In genomic region chr10:101816375-101816773, GRCh38 we compare ENCODE assay signal across 8 cellular contexts. TPM values are rescaled to one million over a fixed set of nuclear protein-coding genes. Genes with fewer than 3 reads are reported as not detected.
A peak's percentile ranks its signal among the peaks of the same experiment; 100 is the strongest.
DNase-seq lines count a peak whose midpoint lies in the region; ATAC-seq and TF ChIP-seq lines count a peak whose summit lies in the region.

No MANE protein-coding gene starts in this region.

- no peak for ATAC-seq in HG02588 (IDR thresholded peaks at IDR 0.05; ENCODE audit: unreplicated experiment)
- ATAC-seq in GM18519 (IDR thresholded peaks at IDR 0.05; ENCODE audit: low FRiP score, unreplicated experiment) = no peak
- no peak for ATAC-seq in HG02885 (IDR thresholded peaks at IDR 0.05; ENCODE audit: poor library complexity, unreplicated experiment)

- peak overlapping the region in 10 of 11 experiments; percentile 80 to 99 (median 93); a peak in 19 of 22 replicates for H3K27ac ChIP-seq in BLaER1 treated with 17β-estradiol and CSF1 and Interleukin-3, amounts not matched to agents 10 nM and 100 nM
- peak overlapping the region; percentile 88 for H3K27ac ChIP-seq in effector memory CD4-positive, alpha-beta T cell (ENCODE audit: insufficient read depth, low read length, poor library complexity, severe bottlenecking)
- H3K27ac ChIP-seq in neural cell (ENCODE audit: low read length) = no peak overlapping the region

- peak; percentile 27 for DNase-seq in NAMALWA (ENCODE audit: low spot score)
- no peak for DNase-seq in effector memory CD4-positive, alpha-beta T cell
- DNase-seq in cerebellar cortex (ENCODE audit: low spot score) = no peak

- no peaks in the 10 kb centered on the region for H3K9me3 ChIP-seq in BLaER1 treated with 17β-estradiol and CSF1 and Interleukin-3, amounts not matched to agents 10 nM and 100 nM (replicated peaks in 1 of 11)
- no peaks in the 10 kb centered on the region for H3K9me3 ChIP-seq in effector memory CD4-positive, alpha-beta T cell (ENCODE audit: control insufficient read depth, low read length)
- H3K9me3 ChIP-seq in neural cell (ENCODE audit: low read length) = no peaks in the 10 kb centered on the region

- H3K36me3 ChIP-seq in BLaER1 treated with 17β-estradiol and CSF1 and Interleukin-3, amounts not matched to agents 10 nM and 100 nM = peaks cover 18 to 26% (median 20%) of the 10 kb centered on the region in 11 experiments
- H3K36me3 ChIP-seq in effector memory CD4-positive, alpha-beta T cell (ENCODE audit: control insufficient read depth, insufficient read depth, low read length) = peaks cover 31% of the 10 kb centered on the region
- H3K36me3 ChIP-seq in neural cell (ENCODE audit: insufficient read depth, low read length) = no peaks in the 10 kb centered on the region

- peaks cover 64 to 68% (median 66%) of the 10 kb centered on the region in 11 experiments for H4K20me1 ChIP-seq in BLaER1 treated with 17β-estradiol and CSF1 and Interleukin-3, amounts not matched to agents 10 nM and 100 nM
- H4K20me1 ChIP-seq in neural cell (ENCODE audit: insufficient read depth) = peaks cover 66% of the 10 kb centered on the region

- TF ChIP-seq CTCF in neural cell (IDR thresholded peaks at IDR 0.05; ENCODE audit: poor library complexity, severe bottlenecking) = no peak

- TF ChIP-seq RAD21 in neural cell (conservative IDR thresholded peaks at IDR 0.05) = no peak

- no peak for TF ChIP-seq EP300 in neural cell (conservative IDR thresholded peaks at IDR 0.05; ENCODE audit: poor library complexity, severe bottlenecking)

- peaks cover 30 to 38% (median 33%) of the 10 kb centered on the region in 10 experiments for H3K4me1 ChIP-seq in BLaER1 treated with 17β-estradiol and CSF1 and Interleukin-3, amounts not matched to agents 10 nM and 100 nM
- peaks cover 30% of the 10 kb centered on the region for H3K4me1 ChIP-seq in effector memory CD4-positive, alpha-beta T cell (ENCODE audit: control insufficient read depth, insufficient read depth, low read length, poor library complexity, severe bottlenecking)

- H3K9ac ChIP-seq in BLaER1 treated with 17β-estradiol and CSF1 and Interleukin-3, amounts not matched to agents 10 nM and 100 nM = peak overlapping the region; percentile 86 to 99 (median 94)
- H3K9ac ChIP-seq in neural cell (ENCODE audit: low read length) = peak overlapping the region; percentile 97

- no peak overlapping the region for H2AFZ ChIP-seq in neural cell (ENCODE audit: low read depth, low read length)

- H3K4me2 ChIP-seq in BLaER1 treated with 17β-estradiol and CSF1 and Interleukin-3, amounts not matched to agents 10 nM and 100 nM = peak overlapping the region; percentile 80 to 96 (median 91)
- H3K4me2 ChIP-seq in neural cell (ENCODE audit: low read length) = peak overlapping the region; percentile 43

- H3K27me3 ChIP-seq in BLaER1 treated with 17β-estradiol and CSF1 and Interleukin-3, amounts not matched to agents 10 nM and 100 nM = no peaks in the 10 kb centered on the region
- no peaks in the 10 kb centered on the region for H3K27me3 ChIP-seq in effector memory CD4-positive, alpha-beta T cell (replicated peaks; ENCODE audit: control insufficient read depth, insufficient read depth, low read length, poor library complexity, severe bottlenecking)
- no peaks in the 10 kb centered on the region for H3K27me3 ChIP-seq in neural cell (ENCODE audit: insufficient read depth, low read depth, low read length)

- H3K9me2 ChIP-seq in neural cell (ENCODE audit: insufficient read depth, low read length) = no peaks in the 10 kb centered on the region

- H3F3A ChIP-seq in neural cell (ENCODE audit: insufficient read depth, low read length, poor library complexity, severe bottlenecking) = peaks cover 5% of the 10 kb centered on the region

- H3K79me2 ChIP-seq in neural cell (replicated peaks; ENCODE audit: insufficient read depth, low read length) = peaks cover 70% of the 10 kb centered on the region

- peak overlapping the region; percentile 80 to 100 (median 97) for H3K4me3 ChIP-seq in BLaER1 treated with 17β-estradiol and CSF1 and Interleukin-3, amounts not matched to agents 10 nM and 100 nM
- peak overlapping the region; percentile 98 for H3K4me3 ChIP-seq in effector memory CD4-positive, alpha-beta T cell (ENCODE audit: insufficient read depth, low read depth, low read length, poor library complexity, severe bottlenecking)
- peak overlapping the region; percentile 99 for H3K4me3 ChIP-seq in neural cell (ENCODE audit: low read length)

TF ChIP-seq in neural cell, 6 proteins besides CTCF, POLR2A, EP300 and RAD21:
- TF ChIP-seq POLR2AphosphoS5 (IDR thresholded peaks at IDR 0.05) = no peak
- TF ChIP-seq, protein P1, sequence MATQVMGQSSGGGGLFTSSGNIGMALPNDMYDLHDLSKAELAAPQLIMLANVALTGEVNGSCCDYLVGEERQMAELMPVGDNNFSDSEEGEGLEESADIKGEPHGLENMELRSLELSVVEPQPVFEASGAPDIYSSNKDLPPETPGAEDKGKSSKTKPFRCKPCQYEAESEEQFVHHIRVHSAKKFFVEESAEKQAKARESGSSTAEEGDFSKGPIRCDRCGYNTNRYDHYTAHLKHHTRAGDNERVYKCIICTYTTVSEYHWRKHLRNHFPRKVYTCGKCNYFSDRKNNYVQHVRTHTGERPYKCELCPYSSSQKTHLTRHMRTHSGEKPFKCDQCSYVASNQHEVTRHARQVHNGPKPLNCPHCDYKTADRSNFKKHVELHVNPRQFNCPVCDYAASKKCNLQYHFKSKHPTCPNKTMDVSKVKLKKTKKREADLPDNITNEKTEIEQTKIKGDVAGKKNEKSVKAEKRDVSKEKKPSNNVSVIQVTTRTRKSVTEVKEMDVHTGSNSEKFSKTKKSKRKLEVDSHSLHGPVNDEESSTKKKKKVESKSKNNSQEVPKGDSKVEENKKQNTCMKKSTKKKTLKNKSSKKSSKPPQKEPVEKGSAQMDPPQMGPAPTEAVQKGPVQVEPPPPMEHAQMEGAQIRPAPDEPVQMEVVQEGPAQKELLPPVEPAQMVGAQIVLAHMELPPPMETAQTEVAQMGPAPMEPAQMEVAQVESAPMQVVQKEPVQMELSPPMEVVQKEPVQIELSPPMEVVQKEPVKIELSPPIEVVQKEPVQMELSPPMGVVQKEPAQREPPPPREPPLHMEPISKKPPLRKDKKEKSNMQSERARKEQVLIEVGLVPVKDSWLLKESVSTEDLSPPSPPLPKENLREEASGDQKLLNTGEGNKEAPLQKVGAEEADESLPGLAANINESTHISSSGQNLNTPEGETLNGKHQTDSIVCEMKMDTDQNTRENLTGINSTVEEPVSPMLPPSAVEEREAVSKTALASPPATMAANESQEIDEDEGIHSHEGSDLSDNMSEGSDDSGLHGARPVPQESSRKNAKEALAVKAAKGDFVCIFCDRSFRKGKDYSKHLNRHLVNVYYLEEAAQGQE (IDR thresholded peaks at IDR 0.05; ENCODE audit: borderline replicate concordance) = no peak

RNA-seq across cellular contexts. Expression of gene OGA, which starts 1.9 kb away (rescaled TPM):
- polyA plus RNA-seq in neural cell = 318 and 357 TPM in 2 replicates
- 480 and 503 TPM in 2 replicates for polyA minus RNA-seq in neural cell

RNA-seq across cellular contexts. Expression of gene KCNIP2, which starts 27.2 kb away (rescaled TPM):
- polyA plus RNA-seq in neural cell = 8.9 and 10.0 TPM in 2 replicates
- polyA minus RNA-seq in neural cell = 5.4 and 6.0 TPM in 2 replicates

RNA-seq across cellular contexts. Expression of gene NPM3, which starts 33.1 kb away (rescaled TPM):
- 49.1 and 53.0 TPM in 2 replicates for polyA plus RNA-seq in neural cell
- 9.8 and 15.1 TPM in 2 replicates for polyA minus RNA-seq in neural cell

RNA-seq across cellular contexts. Expression of gene FGF8, which starts 40.5 kb away (rescaled TPM):
- 6.0 and 6.1 TPM in 2 replicates for polyA plus RNA-seq in neural cell
- 0.81 TPM in 1 of 2 replicates, not detected in the other for polyA minus RNA-seq in neural cell
